In genomic region chr7:18565337-18565736, GRCh38 we compare ENCODE assay signal across 11 cellular contexts.
"Had no signal": no experiment of that assay in that cellular context is flagged by ENCODE, and none has a peak within 500 bp of the region (broad histone marks: within the 10 kb centered on the region; RNA-seq: fewer than 3 reads in every experiment).

No MANE protein-coding gene starts in this region.

- H3K4me1 ChIP-seq: breast epithelium, right lobe of liver, testis, upper lobe of left lung had no signal

- H3K27me3 ChIP-seq: breast epithelium, right lobe of liver, stomach, testis, upper lobe of left lung had no signal

- DNase-seq: activated CD4-positive, alpha-beta T cell treated with anti-CD3 and anti-CD28 coated beads, Interleukin-2, amount 10 ng/mL, durations not matched to agents 7 days and 5 days; activated CD8-positive, alpha-beta memory T cell treated with anti-CD3 and anti-CD28 coated beads for 24 hours; activated naive CD8-positive, alpha-beta T cell treated with anti-CD3 and anti-CD28 coated beads for 36 hours; erythroblast; psoas muscle; right lobe of liver; stomach; SW 1271; testis; upper lobe of left lung had no signal

- H3K4me3 ChIP-seq: breast epithelium, psoas muscle, right lobe of liver, stomach, testis, upper lobe of left lung had no signal

- H3K36me3 ChIP-seq: breast epithelium, right lobe of liver, stomach, upper lobe of left lung had no signal

- ATAC-seq: psoas muscle, right lobe of liver had no signal

- H3K9me3 ChIP-seq: breast epithelium, psoas muscle, right lobe of liver, stomach, testis, upper lobe of left lung had no signal

- H3K27ac ChIP-seq: breast epithelium, psoas muscle, right lobe of liver, stomach, testis, upper lobe of left lung had no signal
